25 cellular contexts compared by ENCODE assay signal in genomic region chr3:50549226-50549625, GRCh38. TPM values are rescaled to one million over a fixed set of nuclear protein-coding genes. Genes with fewer than 3 reads are reported as not detected.
"Had no signal": no experiment of that assay in that cellular context is flagged by ENCODE, and none has a peak within 500 bp of the region (broad histone marks: within the 10 kb centered on the region; RNA-seq: fewer than 3 reads in every experiment).

No MANE protein-coding gene starts in this region.

- DNase-seq: activated CD4-positive, alpha-beta T cell treated with anti-CD3 and anti-CD28 coated beads for 36 hours; activated CD4-positive, alpha-beta T cell treated with anti-CD3 and anti-CD28 coated beads, Interleukin-2, amount 50 U/mL, for 4 hours; activated CD8-positive, alpha-beta memory T cell treated with anti-CD3 and anti-CD28 coated beads, Interleukin-2, amount 50 U/mL, for 48 hours; activated CD8-positive, alpha-beta T cell treated with anti-CD3 and anti-CD28 coated beads, Interleukin-2, amount 10 ng/mL, durations not matched to agents 7 days and 5 days; activated naive CD4-positive, alpha-beta T cell; activated T-cell treated with anti-CD3 and anti-CD28 coated beads, Interleukin-2, amount 50 U/mL, for 1 hour; aorta; body of pancreas; Kasumi-1; NCI-H1092; NCI-H1417; NCI-H2107; NCI-H2171 treated with DMSO at 0.1 percent for 48 hours; NCI-H226; NCI-H526 treated with DMSO at 0.1 percent for 48 hours; NCI-H82; OCI-M1; RPMI8226; SJCRH30; SK-N-SH; T-helper 1 cell had no signal

- H3K27ac Mint-ChIP-seq: activated CD4-positive, alpha-beta T cell treated with anti-CD3 and anti-CD28 coated beads for 36 hours; activated CD8-positive, alpha-beta T cell treated with anti-CD3 and anti-CD28 coated beads, Interleukin-2, amount 10 ng/mL, durations not matched to agents 7 days and 5 days; activated naive CD4-positive, alpha-beta T cell treated with anti-CD3 and anti-CD28 coated beads, Interleukin-2, amount 50 U/mL, for 24 hours had no signal

- H3K27me3 Mint-ChIP-seq: activated CD4-positive, alpha-beta T cell treated with anti-CD3 and anti-CD28 coated beads for 36 hours; activated naive CD4-positive, alpha-beta T cell treated with anti-CD3 and anti-CD28 coated beads, Interleukin-2, amount 50 U/mL, for 24 hours had no signal

- H3K4me1 Mint-ChIP-seq: activated CD4-positive, alpha-beta T cell treated with anti-CD3 and anti-CD28 coated beads for 36 hours; activated naive CD4-positive, alpha-beta T cell treated with anti-CD3 and anti-CD28 coated beads, Interleukin-2, amount 50 U/mL, for 24 hours had no signal

- H3K9me3 Mint-ChIP-seq: activated naive CD4-positive, alpha-beta T cell treated with anti-CD3 and anti-CD28 coated beads, Interleukin-2, amount 50 U/mL, for 24 hours had no signal

- H3K27ac ChIP-seq: body of pancreas, SJCRH30, VCaP had no signal

- H3K36me3 ChIP-seq: SJCRH30 had no signal

- H3K9ac ChIP-seq: SK-N-SH had no signal

- H3K4me1 ChIP-seq: body of pancreas, SJCRH30 had no signal

- ATAC-seq: activated CD4-positive, alpha-beta T cell treated with anti-CD3 and anti-CD28 coated beads for 36 hours had no signal

- H3K27me3 ChIP-seq: body of pancreas had no signal

- H3K4me2 ChIP-seq: SK-N-SH had no signal

- H3K36me3 Mint-ChIP-seq: activated naive CD4-positive, alpha-beta T cell treated with anti-CD3 and anti-CD28 coated beads, Interleukin-2, amount 50 U/mL, for 24 hours had no signal

- H3K4me3 Mint-ChIP-seq: activated CD4-positive, alpha-beta T cell treated with anti-CD3 and anti-CD28 coated beads for 36 hours; activated CD8-positive, alpha-beta T cell treated with anti-CD3 and anti-CD28 coated beads, Interleukin-2, amount 10 ng/mL, durations not matched to agents 7 days and 5 days; activated naive CD4-positive, alpha-beta T cell treated with anti-CD3 and anti-CD28 coated beads, Interleukin-2, amount 50 U/mL, for 24 hours had no signal

- H3K4me3 ChIP-seq: body of pancreas, K562, SJCRH30 had no signal

- H3K9me3 ChIP-seq: body of pancreas, SJCRH30, SK-N-SH had no signal

RNA-seq across cellular contexts. Expression of gene CACNA2D2, which starts 45.8 kb away (rescaled TPM):
- total RNA-seq: M059J, SJCRH30 had no signal
